9 cellular contexts compared by ENCODE assay signal in the genomic region with DNA sequence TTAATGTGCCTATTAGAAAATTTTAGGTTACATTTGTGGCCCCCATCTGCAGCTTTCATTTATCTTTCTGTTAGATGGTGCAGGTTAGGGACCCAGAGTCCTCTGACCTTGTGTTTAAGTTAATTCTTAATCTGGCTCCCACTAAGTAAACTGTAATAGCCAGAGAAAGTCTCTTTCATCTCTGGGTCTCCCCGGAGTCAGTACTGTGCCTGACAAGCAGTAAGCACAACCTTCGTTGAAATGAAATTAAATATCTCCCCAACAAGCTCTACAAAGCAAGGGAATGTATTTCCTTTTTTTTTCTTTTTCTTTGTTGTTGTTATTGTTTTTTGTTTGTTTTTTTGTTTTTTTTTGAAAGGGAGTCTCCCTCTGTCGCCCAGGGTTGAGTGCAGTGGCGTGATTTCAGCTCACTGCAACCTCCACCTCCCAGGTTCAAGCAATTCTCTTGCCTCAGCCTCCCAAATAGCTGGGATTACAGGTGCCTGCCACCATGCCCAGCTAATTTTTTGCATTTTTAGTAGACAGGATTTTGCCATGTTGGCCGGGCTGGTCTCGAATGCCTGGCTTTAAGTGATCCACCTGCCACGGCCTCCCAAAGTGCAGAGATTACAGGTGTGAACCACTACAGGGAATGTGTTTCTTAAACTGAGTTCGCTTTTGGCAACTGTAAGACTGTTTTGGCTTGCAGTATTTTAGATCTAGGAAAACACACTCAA.
DNase-seq lines count a peak whose midpoint lies in the region; ATAC-seq and TF ChIP-seq lines count a peak whose summit lies in the region.
"Had no signal": no experiment of that assay in that cellular context is flagged by ENCODE, and none has a peak within 500 bp of the region (broad histone marks: within the 10 kb centered on the region; RNA-seq: fewer than 3 reads in every experiment).

No MANE protein-coding gene starts in this region.

- POLR2A ChIA-PET in Caco-2 (lab: Charles Lee): no interaction called here

- H2AFZ ChIP-seq in OCI-LY3 (ENCODE audit: low read depth, low read length): no peak overlapping the region
- H2AFZ ChIP-seq in fibroblast of lung (ENCODE audit: low read length): peak overlapping the region; percentile 39

- peak overlapping the region; percentile 8; the same call in 1 of the 2 replicates for H3K4me3 ChIP-seq in Caco-2 (ENCODE audit: low read depth, low read length)
- H3K4me3 ChIP-seq in OCI-LY3 (ENCODE audit: low read length): no peak overlapping the region
- H3K4me3 ChIP-seq in fibroblast of lung (replicated peaks in 1 of 4; ENCODE audit: control extremely low read depth in 1 of 4, insufficient read depth in 1 of 4, low read depth in 3 of 4, low read length in 4 of 4): peak overlapping the region in 1 of 4 experiments; percentile 53
- peak overlapping the region in 2 of 7 experiments; percentile 15 to 40 for H3K4me3 ChIP-seq in skin epidermis

- TF ChIP-seq CTCF in Caco-2 (IDR thresholded peaks at IDR 0.05; ENCODE audit: insufficient read depth in 1 of 2, low read depth in 1 of 2, low read length in 1 of 2, severe bottlenecking in 1 of 2, unreplicated experiment in 1 of 2): no peak
- TF ChIP-seq CTCF in OCI-LY3 (IDR thresholded peaks at IDR 0.05; ENCODE audit: low read depth, low read length): no peak
- no peak for TF ChIP-seq CTCF in fibroblast of lung (conservative IDR thresholded peaks at IDR 0.05 in 1 of 2, IDR thresholded peaks at IDR 0.05 in 1 of 2; ENCODE audit: low read depth in 1 of 2, low read length in 2 of 2)

- H3K4me2 ChIP-seq in OCI-LY3 (ENCODE audit: low read length) (peak overlapping the region; percentile 21), fibroblast of lung (ENCODE audit: extremely low read depth, insufficient read depth, low read length) (peak overlapping the region; percentile 83)

- H3K79me2 ChIP-seq in OCI-LY3 (ENCODE audit: low read length): no peaks in the 10 kb centered on the region
- H3K79me2 ChIP-seq in fibroblast of lung (ENCODE audit: control insufficient read depth, insufficient read depth, low read length): no peaks in the 10 kb centered on the region

- H3K36me3 ChIP-seq in Caco-2 (ENCODE audit: control insufficient read depth, insufficient read depth, low read length) (no peaks in the 10 kb centered on the region), OCI-LY3 (replicated peaks; ENCODE audit: low read depth, low read length) (no peaks in the 10 kb centered on the region), fibroblast of lung (ENCODE audit: control insufficient read depth, insufficient read depth, low read length) (no peaks in the 10 kb centered on the region)

- H3K27ac Mint-ChIP-seq in Caco-2 (ENCODE audit: unreplicated experiment): peak overlapping the region; percentile 97

- H3K4me1 ChIP-seq in Caco-2: no peaks in the 10 kb centered on the region
- peaks cover 6% of the 10 kb centered on the region for H3K4me1 ChIP-seq in OCI-LY3 (ENCODE audit: low read length)
- peaks cover 2% of the 10 kb centered on the region for H3K4me1 ChIP-seq in fibroblast of lung (ENCODE audit: control insufficient read depth, extremely low read depth, insufficient read depth, low read length)

- H3K9me3 ChIP-seq in Caco-2 (no peaks in the 10 kb centered on the region), OCI-LY3 (ENCODE audit: insufficient read depth, low read length) (no peaks in the 10 kb centered on the region), fibroblast of lung (ENCODE audit: control insufficient read depth, insufficient read depth, low read depth, low read length) (no peaks in the 10 kb centered on the region)

- no TSS peak for BruUV-seq in Caco-2 (replicated peaks; lab: Mats Ljungman, UMichigan)

- ATAC-seq in HG02763 (IDR thresholded peaks at IDR 0.05; ENCODE audit: unreplicated experiment) (no peak), HG03354 (IDR thresholded peaks at IDR 0.05; ENCODE audit: poor library complexity, severe bottlenecking, unreplicated experiment) (no peak), GM21367 (IDR thresholded peaks at IDR 0.05; ENCODE audit: unreplicated experiment) (no peak)

- DNase-seq in Caco-2 (no peak), fibroblast of lung (ENCODE audit: low read depth in 2 of 2) (no peak), foreskin melanocyte (no peak)
- DNase-seq: activated CD4-positive, alpha-beta memory T cell treated with anti-CD3 and anti-CD28 coated beads for 36 hours had no signal

- H3K27ac ChIP-seq in OCI-LY3 (ENCODE audit: low read length) (no peak overlapping the region), fibroblast of lung (ENCODE audit: insufficient read depth, low read length) (peak overlapping the region; percentile 96), skin epidermis (peak overlapping the region in 17 of 21 experiments; percentile 7 to 90 (median 74))

- H3K36me3 Mint-ChIP-seq in Caco-2 (ENCODE audit: insufficient read depth, unreplicated experiment): peaks cover 6% of the 10 kb centered on the region

- intact Hi-C loops in Caco-2 (cut with micrococcal nuclease; ENCODE audit: unreplicated experiment): no loop called here

- H3K9me3 Mint-ChIP-seq in Caco-2 (ENCODE audit: unreplicated experiment): no peaks in the 10 kb centered on the region
- H3K9me3 Mint-ChIP-seq: activated CD4-positive, alpha-beta memory T cell treated with anti-CD3 and anti-CD28 coated beads for 36 hours had no signal

- H3K27me3 ChIP-seq in Caco-2 (replicated peaks; ENCODE audit: control insufficient read depth, insufficient read depth, low read length) (no peaks in the 10 kb centered on the region; the same call in 1 of the 2 replicates), OCI-LY3 (ENCODE audit: low read depth, low read length) (peaks cover 6% of the 10 kb centered on the region), fibroblast of lung (ENCODE audit: control insufficient read depth, insufficient read depth, low read length) (no peaks in the 10 kb centered on the region)

- peaks cover 11% of the 10 kb centered on the region for H3K4me1 Mint-ChIP-seq in Caco-2 (ENCODE audit: low read depth, unreplicated experiment)

- peak overlapping the region; percentile 87 for H3K4me3 Mint-ChIP-seq in Caco-2 (ENCODE audit: unreplicated experiment)

- H3K9ac ChIP-seq in OCI-LY3 (ENCODE audit: low read length): no peak overlapping the region
- H3K9ac ChIP-seq in fibroblast of lung (ENCODE audit: insufficient read depth, low read length): no peak overlapping the region

- H4K20me1 ChIP-seq in OCI-LY3 (ENCODE audit: insufficient read depth, low read length): no peaks in the 10 kb centered on the region
- H4K20me1 ChIP-seq in fibroblast of lung (ENCODE audit: control insufficient read depth, extremely low read depth, insufficient read depth, low read length): no peaks in the 10 kb centered on the region

- CTCF ChIA-PET in Caco-2 (lab: Charles Lee): interaction anchor here (1.5 to 4.0 kb wide), 3 partner anchors 11 to 168 kb away, joined by 6 to 29 read pairs (median 11); partner anchors contain the start of gene TAF1A

- H3K27me3 Mint-ChIP-seq in Caco-2 (ENCODE audit: insufficient read depth, unreplicated experiment): peaks cover 3% of the 10 kb centered on the region
- H3K27me3 Mint-ChIP-seq: activated CD4-positive, alpha-beta memory T cell treated with anti-CD3 and anti-CD28 coated beads for 36 hours had no signal
